In genomic region chr1:115284209-115284608, GRCh38 we compare ENCODE assay signal across 23 cellular contexts. TPM values are rescaled to one million over a fixed set of nuclear protein-coding genes. Genes with fewer than 3 reads are reported as not detected.
DNase-seq lines count a peak whose midpoint lies in the region; ATAC-seq and TF ChIP-seq lines count a peak whose summit lies in the region.
"Had no signal": no experiment of that assay in that cellular context is flagged by ENCODE, and none has a peak within 500 bp of the region (broad histone marks: within the 10 kb centered on the region; RNA-seq: fewer than 3 reads in every experiment).

No MANE protein-coding gene starts in this region.

- ATAC-seq in Right ventricle myocardium superior (ENCODE audit: poor library complexity) (peak; percentile 2), left ventricle myocardium superior (no peak), HG03135 (IDR thresholded peaks at IDR 0.05; ENCODE audit: unreplicated experiment) (no peak)
- ATAC-seq: left lobe of liver had no signal

- no peak overlapping the region for H3K9ac ChIP-seq in stomach smooth muscle (ENCODE audit: low read length in 2 of 2)

- no peak for TF ChIP-seq CTCF in right atrium auricular region (IDR thresholded peaks at IDR 0.05)

- H3K27me3 ChIP-seq in right atrium auricular region (no peaks in the 10 kb centered on the region), stomach smooth muscle (ENCODE audit: control insufficient read depth in 1 of 2, insufficient read depth in 2 of 2, low read length in 2 of 2) (no peaks in the 10 kb centered on the region), MG63 (no peaks in the 10 kb centered on the region)

- H3K9me3 ChIP-seq in right atrium auricular region (no peaks in the 10 kb centered on the region), stomach smooth muscle (ENCODE audit: control insufficient read depth in 2 of 2, low read length in 2 of 2) (no peaks in the 10 kb centered on the region), MG63 (no peaks in the 10 kb centered on the region; the same call in 1 of the 2 replicates)
- H3K9me3 ChIP-seq: HAP-1, psoas muscle had no signal

- no peak overlapping the region for H3K4me3 ChIP-seq in right atrium auricular region
- H3K4me3 ChIP-seq in stomach smooth muscle (ENCODE audit: low read length in 2 of 2) = no peak overlapping the region
- no peak overlapping the region for H3K4me3 ChIP-seq in MG63
- H3K4me3 ChIP-seq: HAP-1, psoas muscle had no signal

- H3K4me1 ChIP-seq in right atrium auricular region (peaks cover 0 to 40% of the 10 kb centered on the region in 2 donors), stomach smooth muscle (ENCODE audit: control insufficient read depth, insufficient read depth, low read length) (peaks cover 13% of the 10 kb centered on the region)
- H3K4me1 ChIP-seq: HAP-1, psoas muscle had no signal

- intact Hi-C loops in Right ventricle myocardium superior (cut with DNase I) (no loop called here), left ventricle myocardium superior (cut with micrococcal nuclease) (no loop called here), head of caudate nucleus (cut with DNase I) (no loop called here)

- H3K27ac ChIP-seq in right atrium auricular region = peak overlapping the region; percentile 87 to 92
- H3K27ac ChIP-seq in stomach smooth muscle (ENCODE audit: low read length) = peak overlapping the region; percentile 64

- DNase-seq in Right ventricle myocardium superior (peak; percentile 50), left ventricle myocardium superior (no peak), right atrium auricular region (ENCODE audit: low spot score) (peak; percentile 75), head of caudate nucleus (no peak), HT-29 (ENCODE audit: low spot score) (no peak), MG63 (no peak)
- DNase-seq: 8988T; activated CD4-positive, alpha-beta T cell treated with anti-CD3 and anti-CD28 coated beads, Interleukin-2, amount 50 U/mL, for 4 hours; activated gamma-delta T cell treated with Interleukin-2 at 50 U/mL for 16 hours; amniotic stem cell; central memory CD4-positive, alpha-beta T cell; DMS79; Kasumi-1; NCI-H1092; NCI-H1930; NCI-H345; psoas muscle had no signal

- H3K36me3 ChIP-seq in right atrium auricular region = no peaks in the 10 kb centered on the region
- no peaks in the 10 kb centered on the region for H3K36me3 ChIP-seq in stomach smooth muscle (ENCODE audit: control insufficient read depth in 2 of 2, insufficient read depth in 2 of 2, low read length in 2 of 2)
- H3K36me3 ChIP-seq in MG63 = peaks cover 9% of the 10 kb centered on the region; the same call in 1 of the 2 replicates
- H3K36me3 ChIP-seq: HAP-1 had no signal

RNA-seq across cellular contexts. Expression of gene NGF, which starts 53.8 kb away (rescaled TPM):
- 4.0 TPM for total RNA-seq in Right ventricle myocardium superior
- 3.2 TPM for total RNA-seq in left ventricle myocardium superior
- total RNA-seq in right atrium auricular region = 10 to 100 TPM in 1 of 2 donors, 1 to 10 TPM in 1; 5.1 to 12.0 TPM
- not detected in 2 replicates for total RNA-seq in HT-29 (2014; rRNA removed; shearing (Covaris generic))
- 1.2 and 1.3 TPM in 2 replicates for total RNA-seq in MG63 (2014; rRNA removed; shearing (Covaris generic); ENCODE audit: low replicate concordance)
- total RNA-seq: B cell; T-helper 2 cell treated with Interferon-gamma antibody and Interleukin-4, amounts not matched to agents 100 ng/mL and 5 ng/mL, for 36 hours had no signal

Comparison
In these comparisons a context has a peak if more than half of its experiments do, and no peak if none do; other contexts are left out.
1. DNase-seq: peak in Right ventricle myocardium superior (single experiment) and right atrium auricular region (single experiment); none in left ventricle myocardium superior (single experiment), head of caudate nucleus (0 of 42), HT-29 (single experiment) and MG63 (single experiment).